ENCODE assay signal across 8 cellular contexts in genomic region chr14:55277972-55278740, GRCh38. TPM values are rescaled to one million over a fixed set of nuclear protein-coding genes. Genes with fewer than 3 reads are reported as not detected.
DNase-seq lines count a peak whose midpoint lies in the region; ATAC-seq and TF ChIP-seq lines count a peak whose summit lies in the region.

No MANE protein-coding gene starts in this region.

- H3K4me1 ChIP-seq in osteoblast (ENCODE audit: insufficient read depth, low read length) = peaks cover 6% of the 10 kb centered on the region

- TF ChIP-seq CTCF in CD14-positive monocyte (IDR thresholded peaks at IDR 0.05) (no peak), osteoblast (IDR thresholded peaks at IDR 0.05; ENCODE audit: extremely low read depth, low read depth, low read length) (no peak)

- H4K20me1 ChIP-seq in osteoblast (ENCODE audit: insufficient read depth, low read length) = peaks cover 52% of the 10 kb centered on the region

- no peak overlapping the region for H3K4me3 ChIP-seq in MG63
- H3K4me3 ChIP-seq in osteoblast (ENCODE audit: insufficient read depth, low read length) = no peak overlapping the region

- H3K79me2 ChIP-seq in osteoblast (ENCODE audit: insufficient read depth, low read length) = peaks cover 93% of the 10 kb centered on the region

- peaks cover 36% of the 10 kb centered on the region for H3K4me1 Mint-ChIP-seq in CD14-positive monocyte
- peaks cover 75% of the 10 kb centered on the region for H3K4me1 Mint-ChIP-seq in activated naive CD4-positive, alpha-beta T cell treated with anti-CD3 and anti-CD28 coated beads, Interleukin-2, amount 50 U/mL, for 24 hours

- intact Hi-C loops in CD14-positive monocyte (cut with micrococcal nuclease) = loop anchor here in 1 of 2 donors (10.0 kb wide), 1 partner anchor 127 kb away; no protein-coding TSS in a partner anchor

- DNase-seq in CD14-positive monocyte (ENCODE audit: low spot score) (no peak), NK-92 (lab: John Stamatoyannopoulos, UW; ENCODE audit: unreplicated experiment) (no peak), MG63 (no peak), substantia nigra (lab: John Stamatoyannopoulos, UW) (no peak), osteoblast (ENCODE audit: insufficient read length, low spot score, missing footprints) (no peak)

- H3K4me2 ChIP-seq in osteoblast (ENCODE audit: insufficient read depth, low read length) = no peak overlapping the region

- no peak overlapping the region for H2AFZ ChIP-seq in osteoblast (ENCODE audit: low read length)

- H3K9me3 ChIP-seq in MG63 (no peaks in the 10 kb centered on the region), osteoblast (ENCODE audit: low read depth, low read length) (no peaks in the 10 kb centered on the region)

- H3K36me3 Mint-ChIP-seq in CD14-positive monocyte = peaks cover 11 to 20% of the 10 kb centered on the region in 2 donors
- H3K36me3 Mint-ChIP-seq in activated naive CD4-positive, alpha-beta T cell treated with anti-CD3 and anti-CD28 coated beads, Interleukin-2, amount 50 U/mL, for 24 hours = peaks cover 5% of the 10 kb centered on the region

- H3K36me3 ChIP-seq in MG63 = no peaks in the 10 kb centered on the region; the same call in 1 of the 2 replicates
- H3K36me3 ChIP-seq in osteoblast (ENCODE audit: insufficient read depth, low read length) = no peaks in the 10 kb centered on the region

- H3K9me3 Mint-ChIP-seq in CD14-positive monocyte = no peaks in the 10 kb centered on the region
- no peaks in the 10 kb centered on the region for H3K9me3 Mint-ChIP-seq in activated naive CD4-positive, alpha-beta T cell treated with anti-CD3 and anti-CD28 coated beads, Interleukin-2, amount 50 U/mL, for 24 hours

- H3K27me3 Mint-ChIP-seq in CD14-positive monocyte (ENCODE audit: low read depth in 3 of 3) = peaks cover 0 to 2% (median 0%) of the 10 kb centered on the region in 3 donors
- H3K27me3 Mint-ChIP-seq in activated naive CD4-positive, alpha-beta T cell treated with anti-CD3 and anti-CD28 coated beads, Interleukin-2, amount 50 U/mL, for 24 hours = no peaks in the 10 kb centered on the region

- peak overlapping the region; percentile 12 to 42 for H3K4me3 Mint-ChIP-seq in CD14-positive monocyte
- H3K4me3 Mint-ChIP-seq in activated naive CD4-positive, alpha-beta T cell treated with anti-CD3 and anti-CD28 coated beads, Interleukin-2, amount 50 U/mL, for 24 hours = peak overlapping the region; percentile 75

- no peaks in the 10 kb centered on the region for H3K27me3 ChIP-seq in MG63
- no peaks in the 10 kb centered on the region for H3K27me3 ChIP-seq in osteoblast (ENCODE audit: insufficient read depth, low read length)

- peak overlapping the region; percentile 76 to 89 (median 85) for H3K27ac Mint-ChIP-seq in CD14-positive monocyte
- peak overlapping the region; percentile 62 for H3K27ac Mint-ChIP-seq in activated naive CD4-positive, alpha-beta T cell treated with anti-CD3 and anti-CD28 coated beads, Interleukin-2, amount 50 U/mL, for 24 hours

- ATAC-seq in GM19372 (IDR thresholded peaks at IDR 0.05; ENCODE audit: low read depth, unreplicated experiment) (peak; percentile 91), HG03342 (IDR thresholded peaks at IDR 0.05; ENCODE audit: unreplicated experiment) (peak; percentile 87)

- H3K27ac ChIP-seq in substantia nigra (ENCODE audit: low read depth, low read length, poor library complexity, severe bottlenecking) (no peak overlapping the region), osteoblast (ENCODE audit: low read depth, low read length) (no peak overlapping the region)

RNA-seq across cellular contexts. Expression of gene FBXO34, which starts 6.9 kb away (rescaled TPM):
- 10 to 100 TPM; 17.3 to 18.1 TPM for polyA plus RNA-seq in CD14-positive monocyte
- 12.9 and 28.0 TPM in 2 replicates for total RNA-seq in MG63 (2014; rRNA removed; shearing (Covaris generic); ENCODE audit: low replicate concordance)
- total RNA-seq in osteoblast = 24.2 and 24.6 TPM in 2 replicates
